Comparison of ENCODE assay signal across 8 cellular contexts in the genomic region with DNA sequence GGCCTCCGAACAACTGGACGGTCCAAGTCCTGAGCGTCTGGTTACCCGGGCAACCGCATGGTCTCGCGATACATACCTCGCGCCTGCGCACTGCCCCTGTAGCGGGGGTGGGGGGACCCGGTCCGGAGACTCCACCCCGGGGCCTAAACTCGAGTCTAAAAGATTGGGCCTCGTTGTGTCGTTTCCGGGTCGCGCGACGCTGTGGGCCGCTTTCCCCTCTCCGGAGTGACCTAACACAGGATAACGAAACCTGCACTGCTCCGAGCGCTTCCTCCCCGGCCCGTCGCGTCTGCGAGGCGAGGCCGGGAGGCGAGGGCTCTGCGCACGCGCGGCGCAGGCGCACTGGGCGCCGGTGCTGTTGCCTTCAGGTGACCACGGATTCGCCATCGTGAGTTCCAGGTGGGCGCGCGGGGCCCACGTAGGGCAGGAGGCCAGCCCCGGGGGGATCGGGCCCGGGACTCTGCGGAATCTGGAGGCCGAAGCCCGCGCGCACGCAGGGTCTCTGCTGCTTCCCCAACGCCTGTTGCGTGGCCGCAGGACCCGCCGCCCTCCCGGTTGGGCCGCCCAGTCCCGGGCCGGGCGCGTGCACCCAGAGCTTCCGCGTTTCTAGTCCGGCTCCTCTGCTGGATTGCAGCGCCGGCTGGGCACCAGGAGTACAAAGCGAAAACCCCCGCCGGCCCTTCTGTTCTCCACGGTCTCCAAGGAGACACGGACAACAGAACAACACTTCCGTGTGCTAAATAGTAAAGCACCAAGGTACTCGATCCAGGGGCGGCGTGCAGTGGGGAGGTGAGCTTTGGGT. TPM values are rescaled to one million over a fixed set of nuclear protein-coding genes. Genes with fewer than 3 reads are reported as not detected.
DNase-seq lines count a peak whose midpoint lies in the region; ATAC-seq and TF ChIP-seq lines count a peak whose summit lies in the region.

A gene with protein sequence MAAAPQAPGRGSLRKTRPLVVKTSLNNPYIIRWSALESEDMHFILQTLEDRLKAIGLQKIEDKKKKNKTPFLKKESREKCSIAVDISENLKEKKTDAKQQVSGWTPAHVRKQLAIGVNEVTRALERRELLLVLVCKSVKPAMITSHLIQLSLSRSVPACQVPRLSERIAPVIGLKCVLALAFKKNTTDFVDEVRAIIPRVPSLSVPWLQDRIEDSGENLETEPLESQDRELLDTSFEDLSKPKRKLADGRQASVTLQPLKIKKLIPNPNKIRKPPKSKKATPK (plus strand): TSS at position 345 of the 802 bp plus-strand sequence. CDS start 5,960 bp downstream, outside the sequence.

- peak within 1 kb of the TSS; percentile 93 for H3K4me2 ChIP-seq in SK-N-SH

- H3K79me2 ChIP-seq in SK-N-SH (ENCODE audit: insufficient read depth), result peaks cover 49% of the 10 kb centered on the region

- peak within 1 kb of the TSS; percentile 94 to 98 for H3K27ac ChIP-seq in SK-N-SH (ENCODE audit: low read depth in 2 of 2, low read length in 1 of 2)

- H3K36me3 ChIP-seq in SK-N-SH (replicated peaks in 1 of 2; ENCODE audit: control insufficient read depth in 1 of 2, insufficient read depth in 2 of 2, low read length in 1 of 2), result peaks cover 4 to 6% of the 10 kb centered on the region in 2 experiments

- no peaks in the 10 kb centered on the region for H3K9me2 ChIP-seq in SK-N-SH

- POLR2A ChIA-PET in SK-N-SH (lab: Yijun Ruan, JAX), result interaction anchor here (1.2 to 1.3 kb wide), 2 partner anchors 137 to 138 kb away, joined by 3 to 4 read pairs; partner anchors contain the start of gene MEIG1

- H3K4me1 ChIP-seq in SK-N-SH (ENCODE audit: control insufficient read depth in 1 of 2, insufficient read depth in 2 of 2, low read depth in 1 of 2, low read length in 1 of 2), result peaks cover 4 to 8% of the 10 kb centered on the region in 2 experiments; a peak in 2 of 4 replicates

- H3K9me3 ChIP-seq in SK-N-SH, result no peaks in the 10 kb centered on the region

- H3K9ac ChIP-seq in SK-N-SH, result peak within 1 kb of the TSS; percentile 91

- peak; percentile 87 for DNase-seq in NB4 (ENCODE audit: low read depth)
- DNase-seq in SK-N-SH, result peak; percentile 99
- peak; percentile 95 for DNase-seq in activated naive CD4-positive, alpha-beta T cell treated with anti-CD3 and anti-CD28 coated beads, Interleukin-2, amount 50 U/mL, for 16 hours
- DNase-seq in globus pallidus (ENCODE audit: low spot score), result peak; percentile 95
- peak; percentile 42 to 100 (median 94) for DNase-seq in nucleus accumbens (lab: John Stamatoyannopoulos, UW)
- DNase-seq in superior temporal gyrus (ENCODE audit: extremely low spot score), result peak; percentile 97

- TF ChIP-seq RAD21 in SK-N-SH (IDR thresholded peaks at IDR 0.05; ENCODE audit: low read length), result no peak

- no peak for TF ChIP-seq EP300 in SK-N-SH (IDR thresholded peaks at IDR 0.05; ENCODE audit: borderline replicate concordance in 1 of 2, low read depth in 1 of 2, low read length in 1 of 2)

- WGBS in SK-N-SH (ENCODE audit: low lambda C conversion rate), result 1% methylated on average over 16 of the region's 84 CpGs

- TF ChIP-seq POLR2A in NB4 (IDR thresholded peaks at IDR 0.05; ENCODE audit: extremely low read depth, insufficient read length), result peak; percentile 73

- H3K4me3 ChIP-seq in GM08714 (ENCODE audit: low read length), result peak within 1 kb of the TSS; percentile 91
- H3K4me3 ChIP-seq in NB4 (ENCODE audit: low read depth, low read length), result peak within 1 kb of the TSS; percentile 89
- peak within 1 kb of the TSS; percentile 77 to 82 for H3K4me3 ChIP-seq in SK-N-SH (ENCODE audit: low read depth in 2 of 2, low read length in 1 of 2)

- peak within 1 kb of the TSS; percentile 95 for H2AFZ ChIP-seq in SK-N-SH (ENCODE audit: low read depth)

- H3F3A ChIP-seq in SK-N-SH (replicated peaks; ENCODE audit: insufficient read depth), result peaks cover 8% of the 10 kb centered on the region

- H4K20me1 ChIP-seq in SK-N-SH (ENCODE audit: insufficient read depth), result no peaks in the 10 kb centered on the region

- peak; percentile 85 for ATAC-seq in HG02571 (IDR thresholded peaks at IDR 0.05; ENCODE audit: unreplicated experiment)

- H3K27me3 ChIP-seq in SK-N-SH (ENCODE audit: insufficient read depth), result no peaks in the 10 kb centered on the region

- TF ChIP-seq CTCF in NB4 (IDR thresholded peaks at IDR 0.05; ENCODE audit: low read depth, low read length) (no peak), SK-N-SH (IDR thresholded peaks at IDR 0.05) (no peak)

- CTCF ChIA-PET in SK-N-SH (lab: Yijun Ruan, JAX), result interaction anchor here (0.7 to 1.0 kb wide), 2 partner anchors 9 to 259 kb away, joined by 3 to 4 read pairs; partner anchors contain the start of genes CDNF, HSPA14 and MSANTD7

TF ChIP-seq in SK-N-SH, 30 proteins besides CTCF, POLR2A, EP300 and RAD21 (continues in another document):
- TF ChIP-seq FOXM1 (IDR thresholded peaks at IDR 0.05; ENCODE audit: low read depth) (no peak), YY1 (IDR thresholded peaks at IDR 0.05; ENCODE audit: low read depth) (peak; percentile 68), NFIC (IDR thresholded peaks at IDR 0.05; ENCODE audit: borderline replicate concordance) (no peak), MEF2A (IDR thresholded peaks at IDR 0.05; ENCODE audit: borderline replicate concordance, low read depth) (no peak), GABPA (IDR thresholded peaks at IDR 0.05; ENCODE audit: low read depth) (peak; percentile 69), ELF1 (IDR thresholded peaks at IDR 0.05) (peak; percentile 63), EZH2phosphoT487 (IDR thresholded peaks at IDR 0.05; ENCODE audit: borderline replicate concordance, low read depth) (no peak), TAF1 (IDR thresholded peaks at IDR 0.05; ENCODE audit: borderline replicate concordance, low read depth, low read length) (peak; percentile 86), USF1 (IDR thresholded peaks at IDR 0.05; ENCODE audit: borderline replicate concordance, low read depth) (peak; percentile 55; the same call in 1 of the 2 replicates), FOXJ3 (CRISPR knock-in tag; IDR thresholded peaks at IDR 0.05) (no peak), GATA2 (CRISPR knock-in tag; IDR thresholded peaks at IDR 0.05) (no peak), NRF1 (IDR thresholded peaks at IDR 0.05; ENCODE audit: low read depth, low read length) (peak; percentile 86), RCOR1 (IDR thresholded peaks at IDR 0.05; ENCODE audit: low read length) (no peak), MAX (IDR thresholded peaks at IDR 0.05; ENCODE audit: low read depth) (peak; percentile 43), USF2 (IDR thresholded peaks at IDR 0.05; ENCODE audit: borderline replicate concordance, low read depth, low read length) (no peak; the same call in 1 of the 2 replicates), RFX5 (IDR thresholded peaks at IDR 0.05; ENCODE audit: low read length) (no peak), POLR2AphosphoS5 (IDR thresholded peaks at IDR 0.05; ENCODE audit: low read depth, low read length) (peak; percentile 87), CHD2 (IDR thresholded peaks at IDR 0.05; ENCODE audit: low read length, partially characterized antibody) (peak; percentile 99), TEAD4 (IDR thresholded peaks at IDR 0.05; ENCODE audit: borderline replicate concordance, insufficient read depth) (no peak), MXI1 (IDR thresholded peaks at IDR 0.05; ENCODE audit: low read depth, low read length) (peak; percentile 70), TCF12 (IDR thresholded peaks at IDR 0.05) (no peak), RXRA (IDR thresholded peaks at IDR 0.05; ENCODE audit: borderline replicate concordance, low read depth) (no peak)
- TF ChIP-seq, protein P1, sequence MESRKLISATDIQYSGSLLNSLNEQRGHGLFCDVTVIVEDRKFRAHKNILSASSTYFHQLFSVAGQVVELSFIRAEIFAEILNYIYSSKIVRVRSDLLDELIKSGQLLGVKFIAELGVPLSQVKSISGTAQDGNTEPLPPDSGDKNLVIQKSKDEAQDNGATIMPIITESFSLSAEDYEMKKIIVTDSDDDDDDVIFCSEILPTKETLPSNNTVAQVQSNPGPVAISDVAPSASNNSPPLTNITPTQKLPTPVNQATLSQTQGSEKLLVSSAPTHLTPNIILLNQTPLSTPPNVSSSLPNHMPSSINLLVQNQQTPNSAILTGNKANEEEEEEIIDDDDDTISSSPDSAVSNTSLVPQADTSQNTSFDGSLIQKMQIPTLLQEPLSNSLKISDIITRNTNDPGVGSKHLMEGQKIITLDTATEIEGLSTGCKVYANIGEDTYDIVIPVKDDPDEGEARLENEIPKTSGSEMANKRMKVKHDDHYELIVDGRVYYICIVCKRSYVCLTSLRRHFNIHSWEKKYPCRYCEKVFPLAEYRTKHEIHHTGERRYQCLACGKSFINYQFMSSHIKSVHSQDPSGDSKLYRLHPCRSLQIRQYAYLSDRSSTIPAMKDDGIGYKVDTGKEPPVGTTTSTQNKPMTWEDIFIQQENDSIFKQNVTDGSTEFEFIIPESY (IDR thresholded peaks at IDR 0.05; ENCODE audit: borderline replicate concordance, low read depth), result peak; percentile 96

RNA-seq across cellular contexts. Expression of the gene that starts here (rescaled TPM):
- 18.5 and 20.4 TPM in 2 replicates for polyA plus RNA-seq in SK-N-SH (2012; rRNA removed)
- polyA plus RNA-seq in SK-N-SH (2012; cell fraction: cytosol; rRNA removed), result 20.1 and 23.9 TPM in 2 replicates
- 11.7 and 11.9 TPM in 2 replicates for polyA plus RNA-seq in SK-N-SH (2012; cell fraction: nucleus; rRNA removed)

Comparison
In these comparisons a context has a peak if more than half of its experiments do, and no peak if none do; other contexts are left out.
1. Peak in every context shown above with its lines: DNase-seq, ATAC-seq, H3K4me3 ChIP-seq and H3K27ac ChIP-seq.